10 cellular contexts compared by ENCODE assay signal in the genomic region with DNA sequence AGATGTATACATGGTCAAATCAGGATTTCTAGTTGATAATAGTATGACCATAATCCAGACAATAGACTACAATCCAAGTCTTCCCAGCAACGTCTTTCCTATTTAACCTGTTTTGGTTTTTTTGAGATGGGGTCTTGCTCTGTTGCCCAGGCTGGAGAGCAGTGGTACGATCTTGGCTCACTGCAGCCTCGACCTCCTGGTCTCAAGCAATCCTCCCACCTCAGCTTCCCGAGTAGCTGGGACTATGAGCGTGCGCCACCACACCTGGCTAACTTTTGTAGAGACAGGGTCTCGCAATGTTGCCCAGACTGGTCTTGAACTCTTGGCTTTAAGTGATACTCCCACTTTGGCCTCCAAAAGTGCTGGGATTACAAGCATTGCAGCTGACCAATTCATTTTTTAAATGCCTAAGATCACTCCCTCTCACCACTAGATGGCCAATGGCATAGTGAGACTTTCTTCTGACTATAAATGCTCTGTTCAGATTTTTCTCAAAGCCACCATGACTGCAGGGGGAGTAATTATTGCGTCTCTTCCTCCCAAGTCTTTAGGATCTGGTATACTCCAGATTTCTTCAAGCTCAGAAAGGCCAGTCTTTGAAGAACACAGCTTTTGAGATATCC. TPM values are rescaled to one million over a fixed set of nuclear protein-coding genes. Genes with fewer than 3 reads are reported as not detected.
A peak's percentile ranks its signal among the peaks of the same experiment; 100 is the strongest.
DNase-seq lines count a peak whose midpoint lies in the region; ATAC-seq and TF ChIP-seq lines count a peak whose summit lies in the region.
"Had no signal": no experiment of that assay in that cellular context is flagged by ENCODE, and none has a peak within 500 bp of the region (broad histone marks: within the 10 kb centered on the region; RNA-seq: fewer than 3 reads in every experiment).

No MANE protein-coding gene starts in this region.

- peaks cover 8% of the 10 kb centered on the region for H3K4me1 ChIP-seq in cardiac muscle cell (ENCODE audit: low read depth)
- no peaks in the 10 kb centered on the region for H3K4me1 ChIP-seq in Panc1 (ENCODE audit: control insufficient read depth, insufficient read depth, low read length)
- H3K4me1 ChIP-seq in CD8-positive, alpha-beta memory T cell (ENCODE audit: insufficient read depth, low read length): no peaks in the 10 kb centered on the region

- H3K9me3 Mint-ChIP-seq in CD8-positive, alpha-beta memory T cell: no peaks in the 10 kb centered on the region

- H3K4me3 ChIP-seq in cardiac muscle cell: no peak overlapping the region
- H3K4me3 ChIP-seq in Panc1 (ENCODE audit: low read depth in 2 of 2, low read length in 2 of 2): no peak overlapping the region
- H3K4me3 ChIP-seq in fibroblast of the aortic adventitia (ENCODE audit: low read depth, low read length): no peak overlapping the region
- no peak overlapping the region for H3K4me3 ChIP-seq in CD8-positive, alpha-beta memory T cell (ENCODE audit: low read length)
- H3K4me3 ChIP-seq: lung had no signal

- ATAC-seq in Right ventricle myocardium superior (ENCODE audit: poor library complexity): no peak
- ATAC-seq in Panc1: peak; percentile 62; the same call in 1 of the 2 replicates
- ATAC-seq: Right ventricle myocardium inferior had no signal

- peaks cover 0 to 1% of the 10 kb centered on the region in 2 donors for H3K27me3 Mint-ChIP-seq in CD8-positive, alpha-beta memory T cell

- intact Hi-C loops in Right ventricle myocardium superior (cut with DNase I): no loop called here
- intact Hi-C loops in Panc1 (cut with micrococcal nuclease; ENCODE audit: unreplicated experiment): no loop called here

- peaks cover 2 to 12% (median 4%) of the 10 kb centered on the region in 3 donors for H3K36me3 Mint-ChIP-seq in CD8-positive, alpha-beta memory T cell

- H3K4me3 Mint-ChIP-seq in CD8-positive, alpha-beta memory T cell: no peak overlapping the region

- POLR2A ChIA-PET in Panc1 (lab: Charles Lee): no interaction called here
- POLR2A ChIA-PET in CD8-positive, alpha-beta memory T cell (lab: Charles Lee): interaction anchor here (0.5 kb wide), 1 partner anchor 15 kb away, joined by 6 read pairs; no protein-coding TSS in a partner anchor

- BruUV-seq in Panc1 (replicated peaks; lab: Mats Ljungman, UMichigan): no TSS peak

- DNase-seq in cardiac muscle cell (ENCODE audit: low read depth in 1 of 2, low spot score in 1 of 2) (peak in 1 of 2 donors; percentile 50), Right ventricle myocardium superior (no peak), Panc1 (ENCODE audit: low read depth, low spot score) (no peak), fibroblast of the aortic adventitia (ENCODE audit: low read depth) (peak; percentile 39), NCI-H2196 treated with DMSO at 0.1 percent for 48 hours (lab: John Stamatoyannopoulos, UW; ENCODE audit: unreplicated experiment) (no peak), activated gamma-delta T cell (lab: John Stamatoyannopoulos, UW) (no peak)
- no peak for DNase-seq in activated naive CD4-positive, alpha-beta T cell (lab: John Stamatoyannopoulos, UW)
- DNase-seq in CD8-positive, alpha-beta memory T cell: no peak

- H3K9me3 ChIP-seq in cardiac muscle cell (ENCODE audit: low read depth) (no peaks in the 10 kb centered on the region), Panc1 (ENCODE audit: control insufficient read depth, insufficient read depth, low read depth, low read length) (no peaks in the 10 kb centered on the region)
- no peaks in the 10 kb centered on the region for H3K9me3 ChIP-seq in CD8-positive, alpha-beta memory T cell (ENCODE audit: low read length)

- peak overlapping the region; percentile 24 for H3K27ac ChIP-seq in cardiac muscle cell
- no peak overlapping the region for H3K27ac ChIP-seq in Panc1 (ENCODE audit: low read length)
- no peak overlapping the region for H3K27ac ChIP-seq in CD8-positive, alpha-beta memory T cell (ENCODE audit: low read depth, low read length)

- TF ChIP-seq CTCF in cardiac muscle cell (IDR thresholded peaks at IDR 0.05; ENCODE audit: low read depth, low read length): peak; percentile 48
- TF ChIP-seq CTCF in Panc1 (IDR thresholded peaks at IDR 0.05): peak; percentile 65
- peak; percentile 56 for TF ChIP-seq CTCF in fibroblast of the aortic adventitia (IDR thresholded peaks at IDR 0.05; ENCODE audit: insufficient read depth, low read length)

- peak overlapping the region in 1 of 8 donors; percentile 77 for H3K27ac Mint-ChIP-seq in CD8-positive, alpha-beta memory T cell

- H3K4me1 Mint-ChIP-seq in CD8-positive, alpha-beta memory T cell: peaks cover 4 to 12% (median 11%) of the 10 kb centered on the region in 3 donors

- H3K27me3 ChIP-seq in cardiac muscle cell (no peaks in the 10 kb centered on the region), Panc1 (ENCODE audit: control insufficient read depth, insufficient read depth, low read length) (no peaks in the 10 kb centered on the region)
- no peaks in the 10 kb centered on the region for H3K27me3 ChIP-seq in CD8-positive, alpha-beta memory T cell (ENCODE audit: insufficient read depth, low read length, poor library complexity, severe bottlenecking)

- CTCF ChIA-PET in Panc1 (lab: Charles Lee): no interaction called here
- CTCF ChIA-PET in CD8-positive, alpha-beta memory T cell (lab: Charles Lee): interaction anchor here (1.3 to 2.3 kb wide), 6 partner anchors 10 to 188 kb away, joined by 4 to 13 read pairs (median 6); no protein-coding TSS in a partner anchor

- in situ Hi-C loops in Panc1 (cut with HindIII; ENCODE audit: low pct_unique_long_range_greater_than_20kb, low sequenced_read_pairs): no loop called here

- H3K36me3 ChIP-seq in cardiac muscle cell (no peaks in the 10 kb centered on the region), Panc1 (ENCODE audit: control insufficient read depth, insufficient read depth, low read length) (peaks cover 4% of the 10 kb centered on the region)
- H3K36me3 ChIP-seq in CD8-positive, alpha-beta memory T cell (ENCODE audit: insufficient read depth, low read length): no peaks in the 10 kb centered on the region

RNA-seq across cellular contexts. Expression of gene HNRNPLL, which starts 47.6 kb away (rescaled TPM):
- total RNA-seq in cardiac muscle cell (51.3 and 76.2 TPM in 2 replicates), Right ventricle myocardium superior (28.3 TPM), Panc1 (2021; ENCODE audit: unreplicated experiment) (69.8 TPM), fibroblast of the aortic adventitia (ENCODE audit: low replicate concordance) (34.5 and 45.0 TPM in 2 replicates)
- polyA plus RNA-seq in cardiac muscle cell: 65.4 and 80.2 TPM in 2 replicates
- 25.6 TPM for polyA plus RNA-seq in Panc1 (2012; ENCODE audit: insufficient read length)
- total RNA-seq in CD8-positive, alpha-beta memory T cell: 10 to 100 TPM; 77.4 to 80.8 TPM
- polyA plus RNA-seq in CD8-positive, alpha-beta memory T cell: 65.4 TPM
